ENCODE assay signal across 16 cellular contexts in genomic region chr7:92043637-92044036, GRCh38.
DNase-seq lines count a peak whose midpoint lies in the region; ATAC-seq and TF ChIP-seq lines count a peak whose summit lies in the region.
"Had no signal": no experiment of that assay in that cellular context is flagged by ENCODE, and none has a peak within 500 bp of the region (broad histone marks: within the 10 kb centered on the region; RNA-seq: fewer than 3 reads in every experiment).

No MANE protein-coding gene starts in this region.

- H3K79me1 ChIP-seq in IMR-90 (ENCODE audit: low read depth in 1 of 2, low read length in 2 of 2) = no peaks in the 10 kb centered on the region

- H3K23ac ChIP-seq in IMR-90 (ENCODE audit: low read depth, low read length) = no peak overlapping the region

- H4K8ac ChIP-seq in IMR-90 (ENCODE audit: low read depth in 2 of 2, low read length in 2 of 2) = no peak overlapping the region

- TF ChIP-seq POLR2A in IMR-90 (IDR thresholded peaks at IDR 0.05; ENCODE audit: low read depth, low read length) (no peak), sigmoid colon (IDR thresholded peaks at IDR 0.05) (no peak)

- H3K27ac ChIP-seq in IMR-90 (ENCODE audit: insufficient read depth, low read length) (no peak overlapping the region; the same call in 1 of the 2 replicates), ascending aorta (peak overlapping the region; percentile 41 to 42), right atrium auricular region (peak overlapping the region; percentile 67 to 75), sigmoid colon (peak overlapping the region; percentile 4 to 75 (median 34))
- no peak overlapping the region for H3K27ac ChIP-seq in effector memory CD4-positive, alpha-beta T cell (ENCODE audit: insufficient read depth, low read length, poor library complexity, severe bottlenecking)

- BruUV-seq in IMR-90 (replicated peaks; lab: Mats Ljungman, UMichigan) = no TSS peak

- H3K9me1 ChIP-seq in IMR-90 (ENCODE audit: insufficient read depth, low read length) = peaks cover 4% of the 10 kb centered on the region; the same call in 1 of the 2 replicates

- TF ChIP-seq EP300 in sigmoid colon (IDR thresholded peaks at IDR 0.05) = no peak

- DNase-seq in IMR-90 (no peak), ascending aorta (ENCODE audit: low spot score in 2 of 2) (no peak), right atrium auricular region (ENCODE audit: low spot score) (no peak), sigmoid colon (no peak), activated gamma-delta T cell treated with Interleukin-2 at 50 U/mL for 16 hours (no peak)
- no peak for DNase-seq in effector memory CD4-positive, alpha-beta T cell
- DNase-seq: activated B cell treated with CpG ODN at 0.5 μM for 24 hours, amniotic stem cell, DMS153, glutamatergic neuron, islet precursor cell, tibial artery had no signal

- H3K27me3 ChIP-seq in IMR-90 (ENCODE audit: control insufficient read depth, insufficient read depth, low read length) (no peaks in the 10 kb centered on the region), ascending aorta (no peaks in the 10 kb centered on the region), right atrium auricular region (no peaks in the 10 kb centered on the region), sigmoid colon (no peaks in the 10 kb centered on the region)
- no peaks in the 10 kb centered on the region for H3K27me3 ChIP-seq in effector memory CD4-positive, alpha-beta T cell (replicated peaks; ENCODE audit: control insufficient read depth, insufficient read depth, low read length, poor library complexity, severe bottlenecking)
- H3K27me3 ChIP-seq: tibial artery had no signal

- H4K91ac ChIP-seq in IMR-90 (ENCODE audit: insufficient read depth, low read depth, low read length) = no peak overlapping the region

- no peak overlapping the region for H4K5ac ChIP-seq in IMR-90 (ENCODE audit: low read depth, low read length)

- no peak overlapping the region for H3K14ac ChIP-seq in IMR-90 (replicated peaks; ENCODE audit: low read depth, low read length)

- CTCF ChIA-PET in IMR-90 (lab: Yijun Ruan, JAX) = no interaction called here

- H2AFZ ChIP-seq in IMR-90 (replicated peaks; ENCODE audit: low read length, poor library complexity) = no peak overlapping the region

- no peak overlapping the region for H2BK120ac ChIP-seq in IMR-90 (ENCODE audit: low read depth, low read length)

- H3K9ac ChIP-seq in IMR-90 (ENCODE audit: low read depth, low read length) = no peak overlapping the region

- dilution Hi-C loops in IMR-90 (cut with HindIII; ENCODE audit: low sequenced_read_pairs, unreplicated experiment) = no loop called here

- H3K4me3 ChIP-seq in IMR-90 (ENCODE audit: insufficient read depth, low read depth, low read length) (no peak overlapping the region), ascending aorta (no peak overlapping the region), right atrium auricular region (no peak overlapping the region), sigmoid colon (no peak overlapping the region)
- no peak overlapping the region for H3K4me3 ChIP-seq in effector memory CD4-positive, alpha-beta T cell (ENCODE audit: insufficient read depth, low read depth, low read length, poor library complexity, severe bottlenecking)
- H3K4me3 ChIP-seq: coronary artery, tibial artery had no signal

- no peak overlapping the region for H3K56ac ChIP-seq in IMR-90 (ENCODE audit: extremely low read depth, insufficient read depth, low read length)

- no peak overlapping the region for H3K4ac ChIP-seq in IMR-90 (ENCODE audit: low read depth, low read length)

- H3K4me1 ChIP-seq in IMR-90 (ENCODE audit: control insufficient read depth, insufficient read depth, low read length) (0 out of 2 replicates have a peak, but pooled peaks cover 2% of the 10 kb centered on the region), ascending aorta (no peaks in the 10 kb centered on the region), right atrium auricular region (peaks cover 0 to 7% of the 10 kb centered on the region in 2 donors), sigmoid colon (peaks cover 0 to 13% (median 10%) of the 10 kb centered on the region in 4 donors)
- H3K4me1 ChIP-seq in effector memory CD4-positive, alpha-beta T cell (ENCODE audit: control insufficient read depth, insufficient read depth, low read length, poor library complexity, severe bottlenecking) = no peaks in the 10 kb centered on the region

- no peak overlapping the region for H2BK15ac ChIP-seq in IMR-90 (ENCODE audit: low read depth, low read length)

- no peak overlapping the region; the same call in 1 of the 2 replicates for H3K18ac ChIP-seq in IMR-90 (ENCODE audit: low read depth, low read length)

- intact Hi-C loops in IMR-90 (cut with micrococcal nuclease) = no loop called here
- intact Hi-C loops in ascending aorta (cut with DNase I) = no loop called here
- intact Hi-C loops in sigmoid colon (cut with DNase I) = loop anchor here (5.0 to 10.0 kb wide), 2 partner anchors 34 to 159 kb away; partner anchors contain the start of gene MTERF1

- H2BK20ac ChIP-seq in IMR-90 (ENCODE audit: low read depth, low read length) = no peak overlapping the region

- peaks cover 18% of the 10 kb centered on the region for H3K36me3 ChIP-seq in IMR-90 (ENCODE audit: control insufficient read depth, insufficient read depth, low read length)
- H3K36me3 ChIP-seq in ascending aorta = peaks cover 23 to 59% of the 10 kb centered on the region in 2 donors
- peaks cover 36% of the 10 kb centered on the region for H3K36me3 ChIP-seq in right atrium auricular region
- H3K36me3 ChIP-seq in sigmoid colon = peaks cover 9 to 74% (median 14%) of the 10 kb centered on the region in 4 donors
- peaks cover 34% of the 10 kb centered on the region for H3K36me3 ChIP-seq in effector memory CD4-positive, alpha-beta T cell (ENCODE audit: control insufficient read depth, insufficient read depth, low read length)

- WGBS in IMR-90 (ENCODE audit: extremely low coverage in 2 of 2, insufficient read length in 1 of 2), 2 experiments = no CpG with 5 or more reads among the region's 2 CpGs
- WGBS in sigmoid colon, 2 donors = 34 to 47% methylated on average over 2 of the region's 2 CpGs

- no peak overlapping the region for H3K4me2 ChIP-seq in IMR-90 (ENCODE audit: low read depth, low read length)

- POLR2A ChIA-PET in IMR-90 (lab: Charles Lee; ENCODE audit: unreplicated experiment) = no interaction called here

- TF ChIP-seq CTCF in IMR-90 (conservative IDR thresholded peaks at IDR 0.05; ENCODE audit: low read depth, low read length) (no peak), ascending aorta (IDR thresholded peaks at IDR 0.05) (no peak), right atrium auricular region (IDR thresholded peaks at IDR 0.05) (no peak), sigmoid colon (IDR thresholded peaks at IDR 0.05) (no peak)

- ATAC-seq in IMR-90 (ENCODE audit: low read depth) = peak; percentile 27; the same call in 1 of the 2 replicates
- no peak for ATAC-seq in GM21447 (IDR thresholded peaks at IDR 0.05; ENCODE audit: unreplicated experiment)
- ATAC-seq in GM21723 (IDR thresholded peaks at IDR 0.05; ENCODE audit: unreplicated experiment) = no peak
- ATAC-seq: activated T-helper 17 cell treated with anti-CD3 and anti-CD28 coated beads, Interleukin-2, amount 50 U/mL, for 72 hours had no signal

- no peak overlapping the region for H2BK5ac ChIP-seq in IMR-90 (ENCODE audit: low read depth, low read length, poor library complexity, severe bottlenecking)

- H4K20me1 ChIP-seq in IMR-90 (ENCODE audit: insufficient read depth, low read length) = no peaks in the 10 kb centered on the region

- no peak overlapping the region for H2AK5ac ChIP-seq in IMR-90 (ENCODE audit: low read depth, low read length)

- H3K9me3 ChIP-seq in IMR-90 (ENCODE audit: control insufficient read depth, insufficient read depth, low read length) (no peaks in the 10 kb centered on the region), ascending aorta (no peaks in the 10 kb centered on the region), right atrium auricular region (no peaks in the 10 kb centered on the region), sigmoid colon (no peaks in the 10 kb centered on the region)
- H3K9me3 ChIP-seq in effector memory CD4-positive, alpha-beta T cell (ENCODE audit: control insufficient read depth, low read length) = no peaks in the 10 kb centered on the region
- H3K9me3 ChIP-seq: tibial artery had no signal

- in situ Hi-C loops in IMR-90 (cut with MboI; ENCODE audit: low sequenced_read_pairs) = no loop called here

- TF ChIP-seq RAD21 in IMR-90 (IDR thresholded peaks at IDR 0.05; ENCODE audit: low read length) = no peak

- H2AK9ac ChIP-seq in IMR-90 (replicated peaks; ENCODE audit: low read depth, low read length, poor library complexity) = no peak overlapping the region

TF ChIP-seq in IMR-90, 13 proteins besides CTCF, POLR2A, EP300 and RAD21:
- no peak for TF ChIP-seq MAFK (IDR thresholded peaks at IDR 0.05; ENCODE audit: low read depth, low read length)
- TF ChIP-seq CEBPB (IDR thresholded peaks at IDR 0.05; ENCODE audit: low read depth, low read length) = no peak
TF ChIP-seq in IMR-90: peak in this region for 0.

Comparison
In these comparisons a context has a peak if more than half of its experiments do, and no peak if none do; other contexts are left out.
1. H3K27ac ChIP-seq: peak in ascending aorta (2 of 2), right atrium auricular region (2 of 2) and sigmoid colon (4 of 4); none in IMR-90 (single experiment) and effector memory CD4-positive, alpha-beta T cell (single experiment).